Comparison of ENCODE assay signal across 10 cellular contexts in genomic region chr3:141798455-141798854, GRCh38. TPM values are rescaled to one million over a fixed set of nuclear protein-coding genes. Genes with fewer than 3 reads are reported as not detected.
DNase-seq lines count a peak whose midpoint lies in the region; ATAC-seq, FAIRE-seq and TF ChIP-seq lines count a peak whose summit lies in the region.
"Had no signal": no experiment of that assay in that cellular context is flagged by ENCODE, and none has a peak within 500 bp of the region (broad histone marks: within the 10 kb centered on the region; RNA-seq: fewer than 3 reads in every experiment).

No MANE protein-coding gene starts in this region.

- no peak for FAIRE-seq in GM19239 (lab: Jason Lieb, UNC)

- peaks cover 54% of the 10 kb centered on the region for H3K4me1 ChIP-seq in CD8-positive, alpha-beta memory T cell (ENCODE audit: insufficient read depth, low read length)
- H3K4me1 ChIP-seq in right cardiac atrium (ENCODE audit: control insufficient read depth, insufficient read depth, low read length): peaks cover 3% of the 10 kb centered on the region

- H3K36me3 Mint-ChIP-seq in CD8-positive, alpha-beta memory T cell: peaks cover 0 to 5% (median 4%) of the 10 kb centered on the region in 3 donors
- H3K36me3 Mint-ChIP-seq in activated CD8-positive, alpha-beta T cell treated with anti-CD3 and anti-CD28 coated beads for 36 hours (ENCODE audit: low read depth): no peaks in the 10 kb centered on the region

- peak overlapping the region; percentile 69 for H3K27ac ChIP-seq in CD8-positive, alpha-beta memory T cell (ENCODE audit: low read depth, low read length)
- H3K27ac ChIP-seq in right cardiac atrium (ENCODE audit: low read length): no peak overlapping the region

- in situ Hi-C loops in GM13977 (cut with MboI; ENCODE audit: low pct_unique_long_range_greater_than_20kb, low sequenced_read_pairs, unreplicated experiment): no loop called here

- no peak overlapping the region for H3K4me3 ChIP-seq in CD8-positive, alpha-beta memory T cell (ENCODE audit: low read length)
- no peak overlapping the region for H3K4me3 ChIP-seq in right cardiac atrium (ENCODE audit: low read length)

- peaks cover 0 to 2% (median 0%) of the 10 kb centered on the region in 5 donors for H3K9me3 Mint-ChIP-seq in CD8-positive, alpha-beta memory T cell
- H3K9me3 Mint-ChIP-seq in activated CD8-positive, alpha-beta T cell treated with anti-CD3 and anti-CD28 coated beads for 36 hours: no peaks in the 10 kb centered on the region

- no peaks in the 10 kb centered on the region for H3K36me3 ChIP-seq in CD8-positive, alpha-beta memory T cell (ENCODE audit: insufficient read depth, low read length)

- no peak for TF ChIP-seq CTCF in activated CD8-positive, alpha-beta T cell treated with anti-CD3 and anti-CD28 coated beads for 36 hours (IDR thresholded peaks at IDR 0.05)
- no peak for TF ChIP-seq CTCF in GM13977 (IDR thresholded peaks at IDR 0.05; ENCODE audit: extremely low read depth, insufficient read depth, missing control alignments)

- POLR2A ChIA-PET in CD8-positive, alpha-beta memory T cell (lab: Charles Lee): interaction anchor here (2.6 kb wide), 1 partner anchor 78 kb away, joined by 31 read pairs; the partner anchor contains the start of gene ATP1B3
- POLR2A ChIA-PET in activated CD8-positive, alpha-beta T cell treated with anti-CD3 and anti-CD28 coated beads for 36 hours (lab: Charles Lee): interaction anchor here (0.6 to 3.6 kb wide), 4 partner anchors 53 to 310 kb away, joined by 3 to 19 read pairs (median 8); partner anchors contain the start of genes ATP1B3 and RNF7

- 49% methylated on average over 11 of the region's 11 CpGs for WGBS in right cardiac atrium

- peak overlapping the region; percentile 86 to 99 (median 96) for H3K27ac Mint-ChIP-seq in CD8-positive, alpha-beta memory T cell
- peak overlapping the region; percentile 99 for H3K27ac Mint-ChIP-seq in activated CD8-positive, alpha-beta T cell treated with anti-CD3 and anti-CD28 coated beads for 36 hours

- H3K9me3 ChIP-seq in CD8-positive, alpha-beta memory T cell (ENCODE audit: low read length): no peaks in the 10 kb centered on the region
- no peaks in the 10 kb centered on the region for H3K9me3 ChIP-seq in right cardiac atrium (ENCODE audit: control insufficient read depth, low read length)

- H3K4me1 Mint-ChIP-seq in CD8-positive, alpha-beta memory T cell: peaks cover 57 to 61% (median 59%) of the 10 kb centered on the region in 3 donors
- peaks cover 51% of the 10 kb centered on the region for H3K4me1 Mint-ChIP-seq in activated CD8-positive, alpha-beta T cell treated with anti-CD3 and anti-CD28 coated beads for 36 hours (ENCODE audit: low read depth)

- peak overlapping the region; percentile 87 to 96 (median 91) for H3K4me3 Mint-ChIP-seq in CD8-positive, alpha-beta memory T cell
- peak overlapping the region; percentile 85 for H3K4me3 Mint-ChIP-seq in activated CD8-positive, alpha-beta T cell treated with anti-CD3 and anti-CD28 coated beads for 36 hours

- ATAC-seq in activated CD8-positive, alpha-beta T cell treated with anti-CD3 and anti-CD28 coated beads for 36 hours: no peak
- peak; percentile 50 to 59 for ATAC-seq in right cardiac atrium
- ATAC-seq in sciatic nerve: peak; percentile 52

- no peak for DNase-seq in CD8-positive, alpha-beta memory T cell
- DNase-seq in activated CD8-positive, alpha-beta T cell treated with anti-CD3 and anti-CD28 coated beads for 36 hours: peak; percentile 25
- DNase-seq in right cardiac atrium: peak; percentile 57 to 83 (median 83)
- peak; percentile 68 for DNase-seq in sciatic nerve (ENCODE audit: low spot score)
- no peak for DNase-seq in GM13977 (ENCODE audit: low spot score)
- DNase-seq in SKM-1 treated with dmso at 0.1 percent for 144 hours (lab: John Stamatoyannopoulos, UW; ENCODE audit: unreplicated experiment): no peak
- DNase-seq in activated naive CD4-positive, alpha-beta T cell (lab: John Stamatoyannopoulos, UW): no peak
- DNase-seq in GM19239 (ENCODE audit: insufficient read length, low spot score): no peak
- DNase-seq: NCI-H526 had no signal

- H3K27me3 Mint-ChIP-seq in CD8-positive, alpha-beta memory T cell: no peaks in the 10 kb centered on the region
- H3K27me3 Mint-ChIP-seq in activated CD8-positive, alpha-beta T cell treated with anti-CD3 and anti-CD28 coated beads for 36 hours: no peaks in the 10 kb centered on the region

- no peaks in the 10 kb centered on the region for H3K27me3 ChIP-seq in CD8-positive, alpha-beta memory T cell (ENCODE audit: insufficient read depth, low read length, poor library complexity, severe bottlenecking)
- no peaks in the 10 kb centered on the region for H3K27me3 ChIP-seq in right cardiac atrium (ENCODE audit: control insufficient read depth, insufficient read depth)

- CTCF ChIA-PET in CD8-positive, alpha-beta memory T cell (lab: Charles Lee): interaction anchor here (4.2 kb wide), 1 partner anchor 77 kb away, joined by 22 read pairs; no protein-coding TSS in a partner anchor
- CTCF ChIA-PET in activated CD8-positive, alpha-beta T cell treated with anti-CD3 and anti-CD28 coated beads for 36 hours (lab: Charles Lee): interaction anchor here (1.3 to 2.4 kb wide), 2 partner anchors 13 to 77 kb away, joined by 3 to 11 read pairs; no protein-coding TSS in a partner anchor

- intact Hi-C loops in activated CD8-positive, alpha-beta T cell treated with anti-CD3 and anti-CD28 coated beads for 36 hours (cut with micrococcal nuclease): loop anchor here (5.0 kb wide), 1 partner anchor 79 kb away; the partner anchor contains the start of gene ATP1B3
- intact Hi-C loops in right cardiac atrium (cut with DNase I) (loop anchor here in 1 of 4 donors (10.0 kb wide), 1 partner anchor 76 kb away; the partner anchor contains the start of gene ATP1B3), sciatic nerve (cut with DNase I) (no loop called here)

RNA-seq across cellular contexts. Expression of gene GRK7, which starts 35.2 kb away (rescaled TPM):
- total RNA-seq in CD8-positive, alpha-beta memory T cell: not detected
- not detected for polyA plus RNA-seq in CD8-positive, alpha-beta memory T cell
- under 1 TPM; 0.07 to 0.09 TPM for total RNA-seq in activated CD8-positive, alpha-beta T cell treated with anti-CD3 and anti-CD28 coated beads for 36 hours
- total RNA-seq in right cardiac atrium: not detected
- not detected for polyA plus RNA-seq in right cardiac atrium
- total RNA-seq in sciatic nerve: not detected
- total RNA-seq: M059J had no signal

Comparison
In these comparisons a context has a peak if more than half of its experiments do, and no peak if none do; other contexts are left out.
1. DNase-seq: peak in activated CD8-positive, alpha-beta T cell treated with anti-CD3 and anti-CD28 coated beads for 36 hours (single experiment), right cardiac atrium (3 of 3) and sciatic nerve (single experiment); none in CD8-positive, alpha-beta memory T cell (0 of 5), GM13977 (single experiment), SKM-1 treated with dmso at 0.1 percent for 144 hours (single experiment), activated naive CD4-positive, alpha-beta T cell (0 of 4) and GM19239 (single experiment).